Comparison of ENCODE assay signal across 18 cellular contexts in the genomic region with DNA sequence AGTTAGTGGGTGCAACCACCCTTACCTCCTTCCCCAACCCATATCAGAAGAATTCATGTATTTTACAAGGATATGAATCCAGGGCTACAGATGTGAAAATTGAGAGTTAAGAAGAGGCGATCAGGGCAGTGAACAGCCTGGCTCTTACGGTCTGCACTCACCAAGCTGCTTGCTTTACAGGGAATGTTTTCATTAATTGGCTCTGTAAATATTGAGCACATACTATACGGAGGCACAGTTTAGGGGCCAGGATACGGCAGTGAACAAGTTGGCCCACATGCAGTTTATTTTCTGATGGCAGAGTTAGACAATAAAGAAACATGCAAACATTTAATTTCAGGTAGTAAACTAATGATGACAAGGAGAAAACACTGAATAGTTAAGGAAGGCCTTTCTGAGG. TPM values are rescaled to one million over a fixed set of nuclear protein-coding genes. Genes with fewer than 3 reads are reported as not detected.
DNase-seq lines count a peak whose midpoint lies in the region; ATAC-seq, FAIRE-seq and TF ChIP-seq lines count a peak whose summit lies in the region.
"Had no signal": no experiment of that assay in that cellular context is flagged by ENCODE, and none has a peak within 500 bp of the region (broad histone marks: within the 10 kb centered on the region; RNA-seq: fewer than 3 reads in every experiment).

No MANE protein-coding gene starts in this region.

- H3K36me3 ChIP-seq in SK-N-MC (ENCODE audit: insufficient read depth, low read length) (peaks cover 54% of the 10 kb centered on the region), pancreas (no peaks in the 10 kb centered on the region)

- H3K4me3 ChIP-seq in SK-N-MC (no peak overlapping the region), pancreas (no peak overlapping the region)
- H3K4me3 ChIP-seq: A549, GM12878, GM23248, HAP-1 had no signal

- no peak for ATAC-seq in activated naive CD8-positive, alpha-beta T cell treated with anti-CD3 and anti-CD28 coated beads, Interleukin-2, amount 50 U/mL, for 24 hours
- ATAC-seq in activated T-helper 17 cell treated with anti-CD3 and anti-CD28 coated beads, Interleukin-2, amount 50 U/mL, for 72 hours (replicated peaks): no peak
- no peak for ATAC-seq in pancreas
- ATAC-seq in GM18520 (IDR thresholded peaks at IDR 0.05; ENCODE audit: unreplicated experiment): no peak
- ATAC-seq: A549 had no signal

- no peak for FAIRE-seq in pancreas (lab: Jason Lieb, UNC)
- FAIRE-seq: A549, GM12878 had no signal

- 32 to 54% methylated on average over 4 of the region's 4 CpGs for WGBS in pancreas, 2 donors

- H3K4me3 Mint-ChIP-seq in activated naive CD8-positive, alpha-beta T cell: no peak overlapping the region
- H3K4me3 Mint-ChIP-seq in activated naive CD8-positive, alpha-beta T cell treated with anti-CD3 and anti-CD28 coated beads, Interleukin-2, amount 50 U/mL, for 24 hours: no peak overlapping the region
- no peak overlapping the region for H3K4me3 Mint-ChIP-seq in activated T-helper 17 cell treated with anti-CD3 and anti-CD28 coated beads, Interleukin-2, amount 50 U/mL, for 72 hours
- H3K4me3 Mint-ChIP-seq in progenitor cell of endocrine pancreas (ENCODE audit: low read depth): no peak overlapping the region
- H3K4me3 Mint-ChIP-seq: CD4-positive, alpha-beta T cell had no signal

- H3K27me3 Mint-ChIP-seq in activated naive CD8-positive, alpha-beta T cell: no peaks in the 10 kb centered on the region
- no peaks in the 10 kb centered on the region for H3K27me3 Mint-ChIP-seq in activated naive CD8-positive, alpha-beta T cell treated with anti-CD3 and anti-CD28 coated beads, Interleukin-2, amount 50 U/mL, for 24 hours
- no peaks in the 10 kb centered on the region for H3K27me3 Mint-ChIP-seq in activated T-helper 17 cell treated with anti-CD3 and anti-CD28 coated beads, Interleukin-2, amount 50 U/mL, for 72 hours
- H3K27me3 Mint-ChIP-seq in progenitor cell of endocrine pancreas: no peaks in the 10 kb centered on the region
- H3K27me3 Mint-ChIP-seq: CD4-positive, alpha-beta T cell had no signal

- H3K27me3 ChIP-seq in pancreas: no peaks in the 10 kb centered on the region

- H3K27ac ChIP-seq in SK-N-MC: peak overlapping the region; percentile 44; the same call in 1 of the 2 replicates
- no peak overlapping the region for H3K27ac ChIP-seq in pancreas
- H3K27ac ChIP-seq: 22Rv1, A549, C4-2B, GM23248 had no signal

- no peak for DNase-seq in activated naive CD8-positive, alpha-beta T cell treated with anti-CD3 and anti-CD28 coated beads, Interleukin-2, amount 50 U/mL, for 24 hours
- DNase-seq in SK-N-MC (ENCODE audit: low read depth, low spot score) (no peak), progenitor cell of endocrine pancreas (ENCODE audit: low spot score, unreplicated experiment) (no peak), pancreas (no peak)
- DNase-seq in activated CD4-positive, CD25-positive, alpha-beta regulatory T cell treated with anti-CD3 and anti-CD28 coated beads, Interleukin-2, amount 50 U/mL, for 72 hours: no peak
- DNase-seq: AML-193; CD4-positive, alpha-beta T cell; DMS153; DMS79 treated with DMSO at 0.1 percent for 48 hours; GM23248 had no signal

- H3K4me1 Mint-ChIP-seq in activated naive CD8-positive, alpha-beta T cell (ENCODE audit: low read depth): peaks cover 84% of the 10 kb centered on the region
- H3K4me1 Mint-ChIP-seq in activated naive CD8-positive, alpha-beta T cell treated with anti-CD3 and anti-CD28 coated beads, Interleukin-2, amount 50 U/mL, for 24 hours: peaks cover 66% of the 10 kb centered on the region
- H3K4me1 Mint-ChIP-seq in activated T-helper 17 cell treated with anti-CD3 and anti-CD28 coated beads, Interleukin-2, amount 50 U/mL, for 72 hours: peaks cover 59% of the 10 kb centered on the region
- H3K4me1 Mint-ChIP-seq in progenitor cell of endocrine pancreas (ENCODE audit: low read depth): peaks cover 28% of the 10 kb centered on the region

- H3K9ac ChIP-seq in SK-N-MC (ENCODE audit: insufficient read length): no peak overlapping the region
- H3K9ac ChIP-seq: GM23248 had no signal

- no peak for TF ChIP-seq CTCF in progenitor cell of endocrine pancreas (IDR thresholded peaks at IDR 0.05; ENCODE audit: unreplicated experiment)
- TF ChIP-seq CTCF in pancreas (IDR thresholded peaks at IDR 0.05): no peak

- H3K4me1 ChIP-seq in pancreas: peaks cover 27 to 36% (median 35%) of the 10 kb centered on the region in 3 donors

- no peaks in the 10 kb centered on the region for H3K9me3 Mint-ChIP-seq in activated naive CD8-positive, alpha-beta T cell (ENCODE audit: low read depth)
- H3K9me3 Mint-ChIP-seq in activated naive CD8-positive, alpha-beta T cell treated with anti-CD3 and anti-CD28 coated beads, Interleukin-2, amount 50 U/mL, for 24 hours: no peaks in the 10 kb centered on the region
- H3K9me3 Mint-ChIP-seq in activated T-helper 17 cell treated with anti-CD3 and anti-CD28 coated beads, Interleukin-2, amount 50 U/mL, for 72 hours: no peaks in the 10 kb centered on the region
- no peaks in the 10 kb centered on the region for H3K9me3 Mint-ChIP-seq in progenitor cell of endocrine pancreas (ENCODE audit: low read depth)
- H3K9me3 Mint-ChIP-seq: CD4-positive, alpha-beta T cell had no signal

- peaks cover 33% of the 10 kb centered on the region for H3K36me3 Mint-ChIP-seq in activated naive CD8-positive, alpha-beta T cell
- peaks cover 75% of the 10 kb centered on the region for H3K36me3 Mint-ChIP-seq in activated naive CD8-positive, alpha-beta T cell treated with anti-CD3 and anti-CD28 coated beads, Interleukin-2, amount 50 U/mL, for 24 hours (ENCODE audit: low read depth)
- H3K36me3 Mint-ChIP-seq in activated T-helper 17 cell treated with anti-CD3 and anti-CD28 coated beads, Interleukin-2, amount 50 U/mL, for 72 hours (ENCODE audit: low read depth): peaks cover 83% of the 10 kb centered on the region
- peaks cover 17% of the 10 kb centered on the region for H3K36me3 Mint-ChIP-seq in progenitor cell of endocrine pancreas (ENCODE audit: insufficient read depth)

- H3K9me3 ChIP-seq in SK-N-MC (ENCODE audit: low read depth, low read length): no peaks in the 10 kb centered on the region
- H3K9me3 ChIP-seq in pancreas: no peaks in the 10 kb centered on the region
- H3K9me3 ChIP-seq: A549, HAP-1 had no signal

- H3K27ac Mint-ChIP-seq in activated naive CD8-positive, alpha-beta T cell: peak overlapping the region; percentile 30
- H3K27ac Mint-ChIP-seq in activated naive CD8-positive, alpha-beta T cell treated with anti-CD3 and anti-CD28 coated beads, Interleukin-2, amount 50 U/mL, for 24 hours: no peak overlapping the region
- H3K27ac Mint-ChIP-seq in activated T-helper 17 cell treated with anti-CD3 and anti-CD28 coated beads, Interleukin-2, amount 50 U/mL, for 72 hours: peak overlapping the region; percentile 55
- H3K27ac Mint-ChIP-seq in progenitor cell of endocrine pancreas: peak overlapping the region; percentile 4

- intact Hi-C loops in pancreas (cut with DNase I): loop anchor here in 1 of 3 donors (10.0 kb wide), 1 partner anchor 73 kb away; no protein-coding TSS in a partner anchor

RNA-seq across cellular contexts. Expression of a gene that starts 6.4 kb away (rescaled TPM):
- total RNA-seq in activated T-helper 17 cell treated with anti-CD3 and anti-CD28 coated beads, Interleukin-2, amount 50 U/mL, for 72 hours: 100 to 1,000 TPM; 128 to 138 TPM
- 153 TPM in 2 replicates for total RNA-seq in progenitor cell of endocrine pancreas
- total RNA-seq in pancreas: 100 to 1,000 TPM; 107 to 147 (median 139) TPM
- polyA plus RNA-seq in pancreas: 100 to 1,000 TPM in 1 of 2 donors, 10 to 100 TPM in 1; 98.7 to 161 TPM

RNA-seq across cellular contexts. Expression of a gene that starts 7.8 kb away (rescaled TPM):
- total RNA-seq in activated T-helper 17 cell treated with anti-CD3 and anti-CD28 coated beads, Interleukin-2, amount 50 U/mL, for 72 hours: 1 to 10 TPM; 4.1 TPM
- 32.7 and 33.7 TPM in 2 replicates for total RNA-seq in progenitor cell of endocrine pancreas
- total RNA-seq in pancreas: 10 to 100 TPM; 11.3 to 18.9 (median 15.0) TPM
- polyA plus RNA-seq in pancreas: 10 to 100 TPM in 1 of 2 donors, 1 to 10 TPM in 1; 4.9 to 10.1 TPM
